Comparison of ENCODE assay signal across 19 cellular contexts in the genomic region with DNA sequence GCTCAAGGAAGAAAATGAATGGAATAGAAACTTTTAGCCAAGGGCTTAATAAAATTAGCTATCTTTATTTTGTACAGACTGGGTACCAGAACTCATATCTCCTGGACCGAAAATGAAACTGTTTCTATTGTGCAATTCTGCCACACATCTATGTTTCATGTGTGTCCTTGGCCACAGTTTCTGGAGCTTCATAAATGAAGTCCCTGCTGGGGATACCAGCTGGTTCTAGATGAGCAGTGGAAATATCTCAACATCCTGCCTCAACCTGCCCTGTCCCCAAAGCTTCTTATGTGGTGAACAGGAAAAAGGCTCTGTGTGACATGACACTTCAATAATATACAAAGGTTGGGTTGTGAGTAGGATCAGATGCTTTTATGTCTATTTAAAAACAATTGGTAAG.
"Had no signal": no experiment of that assay in that cellular context is flagged by ENCODE, and none has a peak within 500 bp of the region (broad histone marks: within the 10 kb centered on the region; RNA-seq: fewer than 3 reads in every experiment).

No MANE protein-coding gene starts in this region.

- H3K9ac ChIP-seq: parathyroid adenoma had no signal

- H3K27me3 Mint-ChIP-seq: activated CD4-positive, alpha-beta T cell treated with anti-CD3 and anti-CD28 coated beads, Interleukin-2, amount 10 ng/mL, durations not matched to agents 24 days and 14 days; central memory CD8-positive, alpha-beta T cell; naive thymus-derived CD8-positive, alpha-beta T cell had no signal

- H3K36me3 Mint-ChIP-seq: naive thymus-derived CD8-positive, alpha-beta T cell; stimulated activated effector memory CD8-positive, alpha-beta T cell treated with anti-CD3 and anti-CD28 coated beads, Interleukin-12 subunit alpha, Interleukin-12 subunit beta, amount 100 ng/mL, for 72 hours had no signal

- DNase-seq: activated CD4-positive, alpha-beta T cell treated with anti-CD3 and anti-CD28 coated beads, Interleukin-2, amount 10 ng/mL, durations not matched to agents 24 days and 14 days; activated CD4-positive, CD25-positive, alpha-beta regulatory T cell; activated CD8-positive, alpha-beta memory T cell treated with anti-CD3 and anti-CD28 coated beads, Interleukin-2, amount 50 U/mL, for 48 hours; activated T-cell treated with anti-CD3 and anti-CD28 coated beads, Interleukin-2, amount 50 U/mL, for 72 hours; anterior cingulate cortex; brain microvascular endothelial cell; effector CD4-positive, alpha-beta T cell; foreskin fibroblast; glutamatergic neuron; hypothalamus; mesenchymal stem cell; naive thymus-derived CD8-positive, alpha-beta T cell; stimulated activated CD4-positive, alpha-beta T cell treated with anti-CD3 and anti-CD28 coated beads, Interleukin-12 subunit alpha, Interleukin-12 subunit beta, amount 100 ng/mL, for 4 hours; thyroid gland had no signal

- ATAC-seq: activated T-cell treated with anti-CD3 and anti-CD28 coated beads, Interleukin-2, amount 50 U/mL, for 72 hours; naive thymus-derived CD8-positive, alpha-beta T cell; stimulated activated effector memory CD8-positive, alpha-beta T cell treated with anti-CD3 and anti-CD28 coated beads, Interleukin-12 subunit alpha, Interleukin-12 subunit beta, amount 100 ng/mL, for 72 hours had no signal

- H3K27ac ChIP-seq: brain microvascular endothelial cell, coronary artery, neutrophil, parathyroid adenoma, thyroid gland had no signal

- H3K4me1 ChIP-seq: parathyroid adenoma, thyroid gland had no signal

- H3K36me3 ChIP-seq: brain microvascular endothelial cell, neutrophil, thyroid gland had no signal

- H3K9me3 ChIP-seq: neutrophil, thyroid gland had no signal

- H3K4me3 Mint-ChIP-seq: activated CD4-positive, alpha-beta T cell treated with anti-CD3 and anti-CD28 coated beads, Interleukin-2, amount 10 ng/mL, durations not matched to agents 24 days and 14 days; activated T-cell treated with anti-CD3 and anti-CD28 coated beads, Interleukin-2, amount 50 U/mL, for 72 hours; central memory CD8-positive, alpha-beta T cell; naive thymus-derived CD8-positive, alpha-beta T cell; stimulated activated effector memory CD8-positive, alpha-beta T cell treated with anti-CD3 and anti-CD28 coated beads, Interleukin-12 subunit alpha, Interleukin-12 subunit beta, amount 100 ng/mL, for 72 hours had no signal

- H3K4me3 ChIP-seq: coronary artery, thyroid gland had no signal

- H3K4me1 Mint-ChIP-seq: activated CD4-positive, alpha-beta T cell treated with anti-CD3 and anti-CD28 coated beads, Interleukin-2, amount 10 ng/mL, durations not matched to agents 24 days and 14 days; central memory CD8-positive, alpha-beta T cell; naive thymus-derived CD8-positive, alpha-beta T cell; stimulated activated effector memory CD8-positive, alpha-beta T cell treated with anti-CD3 and anti-CD28 coated beads, Interleukin-12 subunit alpha, Interleukin-12 subunit beta, amount 100 ng/mL, for 72 hours had no signal

- H3K27ac Mint-ChIP-seq: activated CD4-positive, alpha-beta T cell treated with anti-CD3 and anti-CD28 coated beads, Interleukin-2, amount 10 ng/mL, durations not matched to agents 24 days and 14 days; activated T-cell treated with anti-CD3 and anti-CD28 coated beads, Interleukin-2, amount 50 U/mL, for 72 hours; naive thymus-derived CD8-positive, alpha-beta T cell; stimulated activated effector memory CD8-positive, alpha-beta T cell treated with anti-CD3 and anti-CD28 coated beads, Interleukin-12 subunit alpha, Interleukin-12 subunit beta, amount 100 ng/mL, for 72 hours had no signal

- H3K27me3 ChIP-seq: brain microvascular endothelial cell, neutrophil, thyroid gland had no signal
